In the genomic region with DNA sequence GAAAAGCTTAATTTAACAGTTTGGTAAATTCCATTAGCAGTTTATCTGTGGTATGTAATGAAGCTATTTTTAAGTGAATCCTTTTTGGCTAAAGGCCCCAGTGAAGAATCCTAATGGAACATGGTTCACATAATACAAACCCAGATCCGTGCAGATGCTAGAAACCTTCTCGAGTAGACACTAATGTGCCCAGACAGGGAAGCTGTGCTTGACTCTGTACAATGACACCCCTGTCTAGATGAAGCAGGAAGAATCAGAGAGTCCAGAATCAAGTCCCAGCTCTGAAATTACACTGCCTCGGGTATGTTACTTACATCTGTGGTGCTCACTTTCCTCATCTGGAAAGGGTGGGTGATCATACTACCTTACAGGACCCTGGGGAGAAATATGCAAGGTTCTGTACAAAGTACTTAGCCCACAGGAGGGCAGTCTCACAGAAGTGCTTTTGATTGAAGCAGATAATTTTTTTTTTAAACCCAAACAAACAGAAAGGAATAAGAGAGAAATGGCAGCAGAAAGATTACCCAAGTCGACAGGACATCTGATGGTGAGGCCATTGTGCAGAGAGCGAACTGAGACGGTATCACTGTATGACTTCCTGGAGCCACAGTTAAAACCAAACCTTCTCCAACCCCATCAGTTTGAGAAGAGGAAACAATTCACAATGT, we compare ENCODE assay signal across 12 cellular contexts. TPM values are rescaled to one million over a fixed set of nuclear protein-coding genes. Genes with fewer than 3 reads are reported as not detected.
DNase-seq lines count a peak whose midpoint lies in the region; ATAC-seq and TF ChIP-seq lines count a peak whose summit lies in the region.
"Had no signal": no experiment of that assay in that cellular context is flagged by ENCODE, and none has a peak within 500 bp of the region (broad histone marks: within the 10 kb centered on the region; RNA-seq: fewer than 3 reads in every experiment).

No MANE protein-coding gene starts in this region.

- H2BK15ac ChIP-seq in mesenchymal stem cell (ENCODE audit: low read depth, poor library complexity, severe bottlenecking): no peak overlapping the region

- DNase-seq in EH (ENCODE audit: low read depth) (peak; percentile 14), mesenchymal stem cell (no peak), type B pancreatic cell (ENCODE audit: extremely low spot score, unreplicated experiment) (no peak), posterior vena cava (ENCODE audit: low spot score) (no peak), iPS-NIHi7 (ENCODE audit: extremely low spot score) (no peak)
- DNase-seq in activated naive CD8-positive, alpha-beta T cell treated with anti-CD3 and anti-CD28 coated beads, Interleukin-2, amount 10 ng/mL, durations not matched to agents 7 days and 5 days: no peak
- no peak for DNase-seq in effector CD8-positive, alpha-beta T cell (lab: John Stamatoyannopoulos, UW)
- DNase-seq: activated CD8-positive, alpha-beta memory T cell treated with anti-CD3 and anti-CD28 coated beads, Interleukin-2, amount 50 U/mL, for 4 hours; glutamatergic neuron; NCI-H69; nephron progenitor cell had no signal

- ATAC-seq in activated naive CD8-positive, alpha-beta T cell treated with anti-CD3 and anti-CD28 coated beads, Interleukin-2, amount 10 ng/mL, durations not matched to agents 7 days and 5 days (ENCODE audit: low read depth): peak; percentile 40

- peaks cover 14% of the 10 kb centered on the region for H3K36me3 Mint-ChIP-seq in IgD-negative memory B cell
- peaks cover 44% of the 10 kb centered on the region for H3K36me3 Mint-ChIP-seq in activated naive CD8-positive, alpha-beta T cell treated with anti-CD3 and anti-CD28 coated beads, Interleukin-2, amount 10 ng/mL, durations not matched to agents 7 days and 5 days
- peaks cover 3% of the 10 kb centered on the region for H3K36me3 Mint-ChIP-seq in type B pancreatic cell

- H4K8ac ChIP-seq in mesenchymal stem cell (ENCODE audit: low read length): no peak overlapping the region

- H2AFZ ChIP-seq in mesenchymal stem cell (ENCODE audit: low read depth, low read length): no peak overlapping the region

- TF ChIP-seq CTCF in type B pancreatic cell (conservative IDR thresholded peaks at IDR 0.05): no peak

- intact Hi-C loops in posterior vena cava (cut with DNase I): no loop called here

- H3K9me3 ChIP-seq in mesenchymal stem cell (ENCODE audit: control insufficient read depth, low read length): no peaks in the 10 kb centered on the region

- no peak overlapping the region for H2BK5ac ChIP-seq in mesenchymal stem cell (ENCODE audit: low read depth, low read length, poor library complexity, severe bottlenecking)

- H3K4me3 Mint-ChIP-seq in IgD-negative memory B cell (peak overlapping the region in 2 of 4 donors; percentile 12 to 62), type B pancreatic cell (no peak overlapping the region)
- H3K4me3 Mint-ChIP-seq in activated naive CD8-positive, alpha-beta T cell treated with anti-CD3 and anti-CD28 coated beads, Interleukin-2, amount 10 ng/mL, durations not matched to agents 7 days and 5 days: peak overlapping the region; percentile 36
- H3K4me3 Mint-ChIP-seq: nephron progenitor cell had no signal

- peaks cover 3 to 14% (median 14%) of the 10 kb centered on the region in 3 donors for H3K4me1 Mint-ChIP-seq in IgD-negative memory B cell
- H3K4me1 Mint-ChIP-seq in activated naive CD8-positive, alpha-beta T cell treated with anti-CD3 and anti-CD28 coated beads, Interleukin-2, amount 10 ng/mL, durations not matched to agents 7 days and 5 days: peaks cover 47% of the 10 kb centered on the region
- H3K4me1 Mint-ChIP-seq in type B pancreatic cell (ENCODE audit: unreplicated experiment): no peaks in the 10 kb centered on the region

- peaks cover 7% of the 10 kb centered on the region for H3K79me1 ChIP-seq in mesenchymal stem cell (replicated peaks; ENCODE audit: low read length, poor library complexity, severe bottlenecking)

- peaks cover 3 to 5% of the 10 kb centered on the region in 2 experiments for H3K36me3 ChIP-seq in mesenchymal stem cell (ENCODE audit: control insufficient read depth in 1 of 2, insufficient read depth in 2 of 2, low read depth in 1 of 2, low read length in 2 of 2)

- H3K4me2 ChIP-seq in mesenchymal stem cell (ENCODE audit: low read length, poor library complexity, severe bottlenecking): no peak overlapping the region

- H3K4me3 ChIP-seq in mesenchymal stem cell (ENCODE audit: insufficient read depth in 1 of 2, low read depth in 1 of 2, low read length in 2 of 2): no peak overlapping the region

- H3K14ac ChIP-seq in mesenchymal stem cell (ENCODE audit: low read length in 2 of 2): no peak overlapping the region

- H3K27ac Mint-ChIP-seq in IgD-negative memory B cell (peak overlapping the region; percentile 9 to 78 (median 10)), type B pancreatic cell (no peak overlapping the region)
- H3K27ac Mint-ChIP-seq in activated naive CD8-positive, alpha-beta T cell treated with anti-CD3 and anti-CD28 coated beads, Interleukin-2, amount 10 ng/mL, durations not matched to agents 7 days and 5 days: peak overlapping the region; percentile 79
- H3K27ac Mint-ChIP-seq: nephron progenitor cell had no signal

- POLR2A ChIA-PET in activated naive CD8-positive, alpha-beta T cell treated with anti-CD3 and anti-CD28 coated beads, Interleukin-2, amount 10 ng/mL, durations not matched to agents 7 days and 5 days (lab: Charles Lee): interaction anchor here (1.5 to 1.6 kb wide), 2 partner anchors 9 to 16 kb away, joined by 6 to 8 read pairs; a partner anchor contains a TSS

- H3K27me3 Mint-ChIP-seq in IgD-negative memory B cell (no peaks in the 10 kb centered on the region), type B pancreatic cell (peaks cover 20% of the 10 kb centered on the region)
- no peaks in the 10 kb centered on the region for H3K27me3 Mint-ChIP-seq in activated naive CD8-positive, alpha-beta T cell treated with anti-CD3 and anti-CD28 coated beads, Interleukin-2, amount 10 ng/mL, durations not matched to agents 7 days and 5 days

- peak overlapping the region; percentile 31 for H3K9ac ChIP-seq in mesenchymal stem cell (ENCODE audit: low read length)

- no peak overlapping the region for H2BK120ac ChIP-seq in mesenchymal stem cell (ENCODE audit: low read depth, low read length)

- no peaks in the 10 kb centered on the region for H3K27me3 ChIP-seq in mesenchymal stem cell (ENCODE audit: control insufficient read depth in 1 of 2, insufficient read depth in 1 of 2, low read length in 2 of 2)

- no peaks in the 10 kb centered on the region for H3K4me1 ChIP-seq in mesenchymal stem cell (ENCODE audit: control insufficient read depth, insufficient read depth, low read depth, low read length)

- no peak overlapping the region for H2AK5ac ChIP-seq in mesenchymal stem cell (ENCODE audit: low read length, severe bottlenecking)

- H4K91ac ChIP-seq in mesenchymal stem cell (ENCODE audit: low read length): no peak overlapping the region

- H3K23ac ChIP-seq in mesenchymal stem cell (ENCODE audit: low read length in 2 of 2): no peak overlapping the region

- H3K9me3 Mint-ChIP-seq in IgD-negative memory B cell (no peaks in the 10 kb centered on the region), type B pancreatic cell (no peaks in the 10 kb centered on the region)
- peaks cover 3% of the 10 kb centered on the region for H3K9me3 Mint-ChIP-seq in activated naive CD8-positive, alpha-beta T cell treated with anti-CD3 and anti-CD28 coated beads, Interleukin-2, amount 10 ng/mL, durations not matched to agents 7 days and 5 days

- H2BK12ac ChIP-seq in mesenchymal stem cell (ENCODE audit: low read length in 2 of 2): no peak overlapping the region

- no peak overlapping the region for H3K18ac ChIP-seq in mesenchymal stem cell (ENCODE audit: low read depth in 1 of 2, low read length in 2 of 2)

- WGBS in mesenchymal stem cell: 95% methylated on average over 6 of the region's 6 CpGs

- H3K4ac ChIP-seq in mesenchymal stem cell (ENCODE audit: low read depth in 1 of 2, low read length in 2 of 2): no peak overlapping the region

- no peak overlapping the region for H3K27ac ChIP-seq in mesenchymal stem cell (ENCODE audit: low read length, poor library complexity, severe bottlenecking)

RNA-seq across cellular contexts. Expression of a gene that starts 8.6 kb away (rescaled TPM):
- polyA plus RNA-seq in IgD-negative memory B cell: 10.1 TPM
- total RNA-seq in activated naive CD8-positive, alpha-beta T cell treated with anti-CD3 and anti-CD28 coated beads, Interleukin-2, amount 10 ng/mL, durations not matched to agents 7 days and 5 days: 10 to 100 TPM; 35.3 to 36.9 TPM
- 0.40 TPM for polyA plus RNA-seq in mesenchymal stem cell (2013, experiment 1 of 2)
- 0.40 TPM for polyA plus RNA-seq in mesenchymal stem cell (2013, experiment 2 of 2)
- total RNA-seq in type B pancreatic cell (ENCODE audit: low replicate concordance) (1.9 and 2.7 TPM in 2 replicates), posterior vena cava (1 to 10 TPM; 3.7 to 5.1 TPM)
